Comparison of ENCODE assay signal across 8 cellular contexts in genomic region chr2:191155608-191156071, GRCh38. TPM values are rescaled to one million over a fixed set of nuclear protein-coding genes. Genes with fewer than 3 reads are reported as not detected.
DNase-seq lines count a peak whose midpoint lies in the region; ATAC-seq and TF ChIP-seq lines count a peak whose summit lies in the region.

No MANE protein-coding gene starts in this region.

- DNase-seq in activated CD8-positive, alpha-beta memory T cell treated with anti-CD3 and anti-CD28 coated beads, Interleukin-2, amount 10 ng/mL, durations not matched to agents 7 days and 5 days = no peak
- DNase-seq in activated CD8-positive, alpha-beta memory T cell treated with anti-CD3 and anti-CD28 coated beads, Interleukin-2, amount 50 U/mL, for 4 hours = no peak
- DNase-seq in HFF-Myc (ENCODE audit: extremely low read depth, low read depth) = no peak
- peak; percentile 46 for DNase-seq in NCI-H2227 treated with DMSO at 0.1 percent for 48 hours (lab: John Stamatoyannopoulos, UW)
- DNase-seq in ascending aorta (ENCODE audit: low spot score in 2 of 2) = no peak
- DNase-seq in kidney tubule cell (ENCODE audit: low spot score) = peak; percentile 46
- DNase-seq in UCSD-AML1 (lab: John Stamatoyannopoulos, UW; ENCODE audit: unreplicated experiment) = no peak

- peak; percentile 62 for TF ChIP-seq CTCF in HFF-Myc (IDR thresholded peaks at IDR 0.05; ENCODE audit: low read depth, low read length, missing control alignments)
- peak; percentile 14 to 41 (median 28) for TF ChIP-seq CTCF in ascending aorta (IDR thresholded peaks at IDR 0.05)

- no peaks in the 10 kb centered on the region for H3K27me3 ChIP-seq in ascending aorta

- H3K4me3 Mint-ChIP-seq in activated CD8-positive, alpha-beta memory T cell treated with anti-CD3 and anti-CD28 coated beads, Interleukin-2, amount 10 ng/mL, durations not matched to agents 7 days and 5 days = peak overlapping the region; percentile 1

- peaks cover 3% of the 10 kb centered on the region for H3K9me3 Mint-ChIP-seq in activated CD8-positive, alpha-beta memory T cell treated with anti-CD3 and anti-CD28 coated beads, Interleukin-2, amount 10 ng/mL, durations not matched to agents 7 days and 5 days (ENCODE audit: low read depth)

- peak; percentile 24 for ATAC-seq in activated CD8-positive, alpha-beta memory T cell treated with anti-CD3 and anti-CD28 coated beads, Interleukin-2, amount 10 ng/mL, durations not matched to agents 7 days and 5 days
- ATAC-seq in HG03095 (IDR thresholded peaks at IDR 0.05; ENCODE audit: unreplicated experiment) = no peak

- H3K27ac ChIP-seq in ascending aorta = no peak overlapping the region

- H3K9me3 ChIP-seq in ascending aorta = no peaks in the 10 kb centered on the region

- intact Hi-C loops in ascending aorta (cut with DNase I) = no loop called here

- CTCF ChIA-PET in activated CD8-positive, alpha-beta memory T cell treated with anti-CD3 and anti-CD28 coated beads, Interleukin-2, amount 10 ng/mL, durations not matched to agents 7 days and 5 days (lab: Charles Lee) = interaction anchor here (0.6 to 14.5 kb wide), 44 partner anchors 10 to 396 kb away, joined by 3 to 369 read pairs (median 5); no protein-coding TSS in a partner anchor

- peaks cover 2% of the 10 kb centered on the region for H3K27me3 Mint-ChIP-seq in activated CD8-positive, alpha-beta memory T cell treated with anti-CD3 and anti-CD28 coated beads, Interleukin-2, amount 10 ng/mL, durations not matched to agents 7 days and 5 days

- peaks cover 4% of the 10 kb centered on the region for H3K36me3 Mint-ChIP-seq in activated CD8-positive, alpha-beta memory T cell treated with anti-CD3 and anti-CD28 coated beads, Interleukin-2, amount 10 ng/mL, durations not matched to agents 7 days and 5 days

- H3K4me3 ChIP-seq in HFF-Myc (replicated peaks; ENCODE audit: low read depth, low read length) = no peak overlapping the region
- no peak overlapping the region for H3K4me3 ChIP-seq in ascending aorta

- no peaks in the 10 kb centered on the region for H3K36me3 ChIP-seq in ascending aorta

- peaks cover 52% of the 10 kb centered on the region for H3K4me1 Mint-ChIP-seq in activated CD8-positive, alpha-beta memory T cell treated with anti-CD3 and anti-CD28 coated beads, Interleukin-2, amount 10 ng/mL, durations not matched to agents 7 days and 5 days

- peak overlapping the region; percentile 62 for H3K27ac Mint-ChIP-seq in activated CD8-positive, alpha-beta memory T cell treated with anti-CD3 and anti-CD28 coated beads, Interleukin-2, amount 10 ng/mL, durations not matched to agents 7 days and 5 days

- H3K4me1 ChIP-seq in ascending aorta = no peaks in the 10 kb centered on the region

RNA-seq across cellular contexts. Expression of gene STAT4, which starts 4.8 kb away (rescaled TPM):
- total RNA-seq in activated CD8-positive, alpha-beta memory T cell treated with anti-CD3 and anti-CD28 coated beads, Interleukin-2, amount 10 ng/mL, durations not matched to agents 7 days and 5 days = 100 to 1,000 TPM; 101 to 109 TPM
- total RNA-seq in ascending aorta = 0.85 TPM

Comparison
In these comparisons a context has a peak if more than half of its experiments do, and no peak if none do; other contexts are left out.
1. DNase-seq: peak in NCI-H2227 treated with DMSO at 0.1 percent for 48 hours (single experiment) and kidney tubule cell (single experiment); none in activated CD8-positive, alpha-beta memory T cell treated with anti-CD3 and anti-CD28 coated beads, Interleukin-2, amount 10 ng/mL, durations not matched to agents 7 days and 5 days (single experiment), activated CD8-positive, alpha-beta memory T cell treated with anti-CD3 and anti-CD28 coated beads, Interleukin-2, amount 50 U/mL, for 4 hours (single experiment), HFF-Myc (single experiment), ascending aorta (0 of 2) and UCSD-AML1 (single experiment).
2. RNA of gene STAT4, which starts 4.8 kb away (total RNA-seq): 101 to 109 TPM in activated CD8-positive, alpha-beta memory T cell treated with anti-CD3 and anti-CD28 coated beads, Interleukin-2, amount 10 ng/mL, durations not matched to agents 7 days and 5 days; 0.85 TPM in ascending aorta (single experiment); every median in the first group is over 10 times any median in the second.